Comparison of ENCODE assay signal across 18 cellular contexts in genomic region chr2:128605421-128605820, GRCh38.
"Had no signal": no experiment of that assay in that cellular context is flagged by ENCODE, and none has a peak within 500 bp of the region (broad histone marks: within the 10 kb centered on the region; RNA-seq: fewer than 3 reads in every experiment).

No MANE protein-coding gene starts in this region.

- H3K4me1 ChIP-seq: body of pancreas, neural progenitor cell, upper lobe of right lung had no signal

- H3K9me3 ChIP-seq: body of pancreas, esophagus squamous epithelium, testis, upper lobe of right lung had no signal

- DNase-seq: activated CD4-positive, alpha-beta T cell treated with anti-CD3 and anti-CD28 coated beads for 48 hours; activated CD8-positive, alpha-beta T cell treated with anti-CD3 and anti-CD28 coated beads for 36 hours; amniotic stem cell; central memory CD4-positive, alpha-beta T cell; cortex of kidney; effector CD8-positive, alpha-beta T cell; esophagus squamous epithelium; hypothalamus; kidney glomerular epithelial cell; retina; SIG-M5; T-helper 2 cell; testis had no signal

- ATAC-seq: activated CD8-positive, alpha-beta T cell treated with anti-CD3 and anti-CD28 coated beads for 36 hours; body of pancreas; upper lobe of right lung had no signal

- H3K27me3 ChIP-seq: body of pancreas, esophagus squamous epithelium, neural progenitor cell, testis, upper lobe of right lung had no signal

- H3K4me3 ChIP-seq: body of pancreas, esophagus squamous epithelium, neural progenitor cell, skin epidermis, testis, upper lobe of right lung had no signal

- H3K36me3 ChIP-seq: esophagus squamous epithelium, neural progenitor cell, upper lobe of right lung had no signal

- H3K27ac ChIP-seq: body of pancreas, esophagus squamous epithelium, neural progenitor cell, parathyroid adenoma, skin epidermis, testis, upper lobe of right lung had no signal
